Comparison of ENCODE assay signal across 29 cellular contexts in the genomic region with DNA sequence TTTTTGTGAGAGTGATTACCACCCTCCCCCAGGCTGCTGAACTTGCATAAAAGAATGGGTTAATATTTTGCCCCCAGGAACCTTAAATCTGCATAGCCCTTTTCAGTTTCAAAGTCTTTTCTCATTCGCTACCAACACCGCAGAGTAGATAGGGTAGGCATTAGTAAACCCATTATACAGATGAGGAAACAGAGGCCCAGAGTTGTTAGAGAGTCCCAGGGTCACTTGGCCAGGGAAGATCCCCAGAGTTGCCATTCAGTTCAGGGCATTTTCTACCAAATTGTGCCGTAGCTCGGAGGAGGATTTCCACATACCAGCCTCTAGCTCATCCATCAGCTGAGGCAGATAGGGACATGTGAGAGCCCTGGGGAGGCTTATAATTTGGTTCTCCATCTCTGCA. TPM values are rescaled to one million over a fixed set of nuclear protein-coding genes. Genes with fewer than 3 reads are reported as not detected.
"Had no signal": no experiment of that assay in that cellular context is flagged by ENCODE, and none has a peak within 500 bp of the region (broad histone marks: within the 10 kb centered on the region; RNA-seq: fewer than 3 reads in every experiment).

No MANE protein-coding gene starts in this region.

- H3K4me2 ChIP-seq: smooth muscle cell had no signal

- H3K4me3 ChIP-seq: heart right ventricle, left lung, lower lobe of right lung, mucosa of descending colon, psoas muscle, smooth muscle cell, tibial nerve, vagina had no signal

- H3K27ac Mint-ChIP-seq: immature natural killer cell; naive thymus-derived CD8-positive, alpha-beta T cell; nephron; stimulated activated memory B cell treated with anti-CD40 and anti-IgM and Interleukin-4, amounts not matched to agents 10 μg/mL and 1 μg/mL and 100 μg/mL, for 72 hours; type B pancreatic cell had no signal

- H3K27me3 Mint-ChIP-seq: type B pancreatic cell had no signal

- H2AFZ ChIP-seq: parathyroid adenoma had no signal

- H3K79me2 ChIP-seq: parathyroid adenoma had no signal

- H3K9ac ChIP-seq: parathyroid adenoma had no signal

- H3K36me3 Mint-ChIP-seq: immature natural killer cell; naive thymus-derived CD8-positive, alpha-beta T cell; stimulated activated memory B cell treated with anti-CD40 and anti-IgM and Interleukin-4, amounts not matched to agents 10 μg/mL and 1 μg/mL and 100 μg/mL, for 72 hours; type B pancreatic cell had no signal

- H3K4me1 ChIP-seq: parathyroid adenoma, psoas muscle had no signal

- H3K27ac ChIP-seq: heart right ventricle, left lung, lower lobe of right lung, parathyroid adenoma, psoas muscle, tibial nerve, vagina had no signal

- ATAC-seq: heart right ventricle; left colon; left lung; lower lobe of right lung; mucosa of descending colon; naive thymus-derived CD8-positive, alpha-beta T cell; psoas muscle; stimulated activated memory B cell treated with anti-CD40 and anti-IgM and Interleukin-4, amounts not matched to agents 10 μg/mL and 1 μg/mL and 100 μg/mL, for 72 hours; stimulated activated naive CD8-positive, alpha-beta T cell treated with anti-CD3 and anti-CD28 coated beads, Interleukin-15, amount 100 ng/mL, for 72 hours had no signal

- H3K27me3 ChIP-seq: heart right ventricle, left lung, tibial nerve, vagina had no signal

- H3K9me3 Mint-ChIP-seq: immature natural killer cell; naive thymus-derived CD8-positive, alpha-beta T cell; nephron; neural crest cell; stimulated activated memory B cell treated with anti-CD40 and anti-IgM and Interleukin-4, amounts not matched to agents 10 μg/mL and 1 μg/mL and 100 μg/mL, for 72 hours; stimulated activated naive CD8-positive, alpha-beta T cell treated with anti-CD3 and anti-CD28 coated beads, Interleukin-15, amount 100 ng/mL, for 72 hours; type B pancreatic cell had no signal

- H3K4me1 Mint-ChIP-seq: neural crest cell had no signal

- H3K4me3 Mint-ChIP-seq: immature natural killer cell; naive thymus-derived CD8-positive, alpha-beta T cell; nephron; neural crest cell; stimulated activated memory B cell treated with anti-CD40 and anti-IgM and Interleukin-4, amounts not matched to agents 10 μg/mL and 1 μg/mL and 100 μg/mL, for 72 hours; stimulated activated naive CD8-positive, alpha-beta T cell treated with anti-CD3 and anti-CD28 coated beads, Interleukin-15, amount 100 ng/mL, for 72 hours; type B pancreatic cell had no signal

- DNase-seq: heart right ventricle; hippocampal formation; immature natural killer cell; kidney; left lung; lower lobe of right lung; mesendoderm; midbrain; naive thymus-derived CD8-positive, alpha-beta T cell; nucleus accumbens; psoas muscle; stimulated activated CD4-positive, alpha-beta T cell treated with anti-CD3 and anti-CD28 coated beads, Interleukin-1b, Interleukin-23, amount 100 ng/mL, for 48 hours; stimulated activated CD4-positive, alpha-beta T cell treated with anti-CD3 and anti-CD28 coated beads, Interleukin-2, amount 100 ng/mL, for 48 hours; stimulated activated CD4-positive, alpha-beta T cell treated with anti-CD3 and anti-CD28 coated beads, Interleukin-4, amount 100 ng/mL, for 4 hours; stimulated activated CD8-positive, alpha-beta memory T cell treated with anti-CD3 and anti-CD28 coated beads, Interleukin-4, amount 100 ng/mL, for 48 hours; stimulated activated naive CD4-positive, alpha-beta T cell treated with Interleukin-2 at 50 U/mL for 16 hours; stimulated activated naive CD8-positive, alpha-beta T cell treated with anti-CD3 and anti-CD28 coated beads, Interleukin-15, amount 100 ng/mL, for 72 hours; substantia nigra had no signal

- H3K36me3 ChIP-seq: heart right ventricle, left lung, lower lobe of right lung, tibial nerve, vagina had no signal

- H3K9me3 ChIP-seq: heart right ventricle, left lung, lower lobe of right lung, mucosa of descending colon, psoas muscle, tibial nerve, vagina had no signal

RNA-seq across cellular contexts. Expression of a gene that starts 40.5 kb away (rescaled TPM):
- total RNA-seq: posterior vena cava, psoas muscle had no signal
